Comparison of ENCODE assay signal across 11 cellular contexts in genomic region chr16:71380831-71381230, GRCh38.
"Had no signal": no experiment of that assay in that cellular context is flagged by ENCODE, and none has a peak within 500 bp of the region (broad histone marks: within the 10 kb centered on the region; RNA-seq: fewer than 3 reads in every experiment).

No MANE protein-coding gene starts in this region.

- H3K36me3 ChIP-seq: HAP-1 had no signal

- H3K4me3 Mint-ChIP-seq: GM23338, H9, HFFc6 had no signal

- DNase-seq: GM23248, GOT3, H7, H9, HCEC 1CT, HFFc6 had no signal

- H3K4me3 ChIP-seq: GM23248, GM23338, HAP-1 had no signal

- H3K9me3 ChIP-seq: HAP-1 had no signal

- H3K27ac ChIP-seq: GM23248 had no signal

- H3K9me3 Mint-ChIP-seq: GM23338, HFFc6 had no signal

- ATAC-seq: GM23338, HCT116 had no signal

- FAIRE-seq: H1, H54 had no signal

- H3K27ac Mint-ChIP-seq: GM23338, H9, HFFc6 had no signal

- H3K4me1 ChIP-seq: HAP-1 had no signal
